In the genomic region with DNA sequence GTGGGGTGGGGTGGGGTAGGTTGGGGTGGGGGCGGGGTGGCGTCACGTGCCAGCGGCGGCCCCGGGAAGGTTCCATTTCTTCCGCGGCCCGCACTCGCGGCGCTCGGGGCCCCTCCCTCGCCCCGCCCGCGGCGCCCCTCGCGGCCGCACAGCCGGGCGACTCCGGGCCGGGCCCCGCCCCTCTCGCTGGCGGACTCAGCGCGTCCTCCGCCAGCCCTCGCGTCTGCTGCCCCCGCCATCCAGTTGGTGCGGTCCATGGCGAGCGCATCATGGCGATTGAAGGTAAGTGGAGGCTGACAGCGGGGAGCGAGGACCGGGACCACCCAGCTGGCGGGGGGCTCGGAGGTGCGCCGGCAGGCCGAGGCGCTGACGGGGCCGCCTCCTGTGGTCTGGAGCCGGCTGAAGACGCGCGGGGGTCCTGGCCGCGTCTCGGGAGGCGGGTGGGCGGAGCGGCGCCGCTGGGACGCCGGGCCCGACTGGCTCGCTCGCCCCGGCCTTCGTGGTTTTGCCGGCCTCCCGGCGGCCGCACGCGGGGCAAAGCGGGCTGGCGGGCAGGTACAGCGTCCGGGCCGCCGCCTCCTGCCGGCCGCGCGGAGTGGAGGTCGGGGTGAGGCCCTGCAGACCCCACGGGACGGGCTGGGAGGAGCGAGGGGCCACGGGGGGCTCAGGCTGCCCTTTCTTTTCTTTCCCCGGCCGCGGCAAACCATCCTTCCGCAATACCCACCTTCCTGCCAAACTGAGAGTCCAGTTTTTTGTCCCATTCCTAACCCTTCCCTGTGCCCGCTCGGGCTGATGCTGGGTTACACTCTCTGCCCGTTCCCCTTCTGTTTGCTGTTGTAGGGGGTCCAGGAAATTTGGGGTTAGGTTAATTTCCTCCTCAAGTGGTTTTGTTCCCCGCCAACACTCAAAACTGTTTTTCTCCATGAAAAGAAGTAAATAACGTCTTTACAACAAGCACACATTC, we compare ENCODE assay signal across 8 cellular contexts. TPM values are rescaled to one million over a fixed set of nuclear protein-coding genes. Genes with fewer than 3 reads are reported as not detected.
DNase-seq lines count a peak whose midpoint lies in the region; ATAC-seq and TF ChIP-seq lines count a peak whose summit lies in the region.

Gene SYT14, plus strand, starts transcription at position 222 of the 964 bp plus-strand sequence. Its CDS starts 48 bp downstream, at position 270.

- ATAC-seq in memory B cell (ENCODE audit: low read depth) (no peak), HG03469 (IDR thresholded peaks at IDR 0.05; ENCODE audit: unreplicated experiment) (no peak), right lobe of liver (no peak)

- H3K27ac ChIP-seq in brain microvascular endothelial cell (no peak within 1 kb of the TSS), right lobe of liver (no peak within 1 kb of the TSS)

- in situ Hi-C loops in ACHN (cut with HindIII; ENCODE audit: low pct_ligation_motif_present, low pct_unique_long_range_greater_than_20kb, low sequenced_read_pairs), result no loop called here
- in situ Hi-C loops in brain microvascular endothelial cell (cut with HindIII; ENCODE audit: low pct_ligation_motif_present, low sequenced_read_pairs), result no loop called here

- H3K36me3 Mint-ChIP-seq in memory B cell, result no peaks in the 10 kb centered on the region

- peaks cover 6% of the 10 kb centered on the region for H3K4me1 Mint-ChIP-seq in memory B cell

- 2% methylated on average over 17 of the region's 98 CpGs for WGBS in right lobe of liver (ENCODE audit: insufficient coverage, low coverage, low lambda C conversion rate, missing lambda C conversion rate)

- H3K27me3 ChIP-seq in brain microvascular endothelial cell (replicated peaks) (peaks cover 16% of the 10 kb centered on the region), right lobe of liver (peaks cover 4 to 17% of the 10 kb centered on the region in 2 donors)

- no peaks in the 10 kb centered on the region for H3K9me3 Mint-ChIP-seq in memory B cell

- H3K27ac Mint-ChIP-seq in memory B cell, result no peak within 1 kb of the TSS

- peak within 1 kb of the TSS; percentile 64 for H3K4me3 ChIP-seq in brain microvascular endothelial cell (ENCODE audit: low read depth, low read length)
- H3K4me3 ChIP-seq in right lobe of liver, result no peak within 1 kb of the TSS

- no peaks in the 10 kb centered on the region for H3K4me1 ChIP-seq in right lobe of liver

- peaks cover 22% of the 10 kb centered on the region for H3K27me3 Mint-ChIP-seq in memory B cell

- no peak for TF ChIP-seq POLR2A in right lobe of liver (IDR thresholded peaks at IDR 0.05)

- no peaks in the 10 kb centered on the region for H3K9me3 ChIP-seq in right lobe of liver

- TF ChIP-seq CTCF in brain microvascular endothelial cell (IDR thresholded peaks at IDR 0.05; ENCODE audit: low read depth, low read length, missing control alignments) (peak; percentile 33), right lobe of liver (IDR thresholded peaks at IDR 0.05) (no peak)

- H3K4me3 Mint-ChIP-seq in memory B cell, result peak within 1 kb of the TSS; percentile 51

- intact Hi-C loops in right lobe of liver (cut with DNase I), result no loop called here

- no peaks in the 10 kb centered on the region for H3K36me3 ChIP-seq in brain microvascular endothelial cell (replicated peaks)
- H3K36me3 ChIP-seq in right lobe of liver, result no peaks in the 10 kb centered on the region

- DNase-seq in ACHN (peak; percentile 89), GM19238 (ENCODE audit: insufficient read length, low spot score) (peak; percentile 1), NCI-H345 treated with DMSO at 0.1 percent for 48 hours (lab: John Stamatoyannopoulos, UW; ENCODE audit: unreplicated experiment) (peak; percentile 53), brain microvascular endothelial cell (peak; percentile 4), memory B cell (ENCODE audit: low spot score in 2 of 2) (no peak), HuH-7 (ENCODE audit: low spot score) (no peak), right lobe of liver (no peak)

RNA-seq across cellular contexts. Expression of gene SYT14, which starts in this region (rescaled TPM):
- total RNA-seq in right lobe of liver, result not detected

Comparison
In these comparisons a context has a peak if more than half of its experiments do, and no peak if none do; other contexts are left out.
1. DNase-seq: peak in ACHN (single experiment), GM19238 (single experiment), NCI-H345 treated with DMSO at 0.1 percent for 48 hours (single experiment) and brain microvascular endothelial cell (single experiment); none in memory B cell (0 of 2), HuH-7 (single experiment) and right lobe of liver (0 of 3).